In the genomic region with DNA sequence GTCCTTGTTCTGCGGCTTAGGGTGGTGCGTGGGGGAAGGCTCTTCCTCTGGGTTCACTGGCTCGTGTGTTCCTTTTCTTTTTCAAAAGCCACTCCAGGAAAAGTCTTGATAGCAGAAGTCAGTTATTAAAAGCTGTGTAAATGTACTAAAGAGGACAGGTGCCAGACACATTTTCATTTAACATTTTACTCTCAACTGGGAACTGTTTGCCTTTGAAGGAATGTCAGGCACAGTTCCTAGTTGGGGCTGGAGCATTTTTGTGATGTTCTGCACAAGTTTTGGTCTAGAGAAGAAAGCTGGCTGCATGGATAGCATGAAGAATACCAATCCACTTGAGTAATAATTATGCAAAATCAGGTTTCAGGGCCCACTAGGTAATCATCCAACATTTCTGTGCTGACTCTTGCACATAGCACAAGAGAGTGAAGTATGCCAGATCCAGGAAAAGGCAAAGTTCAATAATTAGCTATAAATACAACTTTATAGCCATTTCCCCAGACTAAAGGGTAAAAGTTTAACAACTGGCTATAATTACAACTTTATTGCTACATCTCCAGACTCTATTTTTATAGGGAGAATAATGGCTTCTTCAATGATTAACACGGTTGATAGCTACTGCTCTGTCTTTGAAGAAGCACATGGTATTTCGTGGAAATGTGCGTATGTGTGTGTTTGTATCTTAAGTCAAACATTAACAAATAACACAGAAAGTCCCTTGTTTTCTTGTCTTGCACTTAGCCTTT, we compare ENCODE assay signal across 22 cellular contexts. TPM values are rescaled to one million over a fixed set of nuclear protein-coding genes. Genes with fewer than 3 reads are reported as not detected.
DNase-seq lines count a peak whose midpoint lies in the region; ATAC-seq and TF ChIP-seq lines count a peak whose summit lies in the region.
"Had no signal": no experiment of that assay in that cellular context is flagged by ENCODE, and none has a peak within 500 bp of the region (broad histone marks: within the 10 kb centered on the region; RNA-seq: fewer than 3 reads in every experiment).

No MANE protein-coding gene starts in this region.

- H3K9me3 Mint-ChIP-seq in mesothelial cell of epicardium: peaks cover 3% of the 10 kb centered on the region
- H3K9me3 Mint-ChIP-seq in T-helper 2 cell treated with Interferon-gamma antibody and Interleukin-4, amounts not matched to agents 5 μg/mL and 100 μg/mL, for 36 hours: no peaks in the 10 kb centered on the region
- H3K9me3 Mint-ChIP-seq: activated CD4-positive, alpha-beta memory T cell treated with anti-CD3 and anti-CD28 coated beads, Interleukin-2, amount 10 ng/mL, durations not matched to agents 7 days and 5 days; activated naive CD4-positive, alpha-beta T cell treated with anti-CD3 and anti-CD28 coated beads, Interleukin-2, amount 50 U/mL, for 24 hours; activated T-cell treated with anti-CD3 and anti-CD28 coated beads, Interleukin-2, amount 50 U/mL, for 4 hours; naive B cell had no signal

- H3K4me3 ChIP-seq in fibroblast of the aortic adventitia (ENCODE audit: low read depth, low read length): no peak overlapping the region
- H3K4me3 ChIP-seq: HAP-1, skin epidermis, thyroid gland had no signal

- no peaks in the 10 kb centered on the region for H3K27me3 Mint-ChIP-seq in mesothelial cell of epicardium (ENCODE audit: low read depth)
- H3K27me3 Mint-ChIP-seq in T-helper 2 cell treated with Interferon-gamma antibody and Interleukin-4, amounts not matched to agents 5 μg/mL and 100 μg/mL, for 36 hours (ENCODE audit: low read depth): no peaks in the 10 kb centered on the region

- TF ChIP-seq CTCF in fibroblast of the aortic adventitia (IDR thresholded peaks at IDR 0.05; ENCODE audit: insufficient read depth, low read length) (no peak), mesothelial cell of epicardium (IDR thresholded peaks at IDR 0.05; ENCODE audit: unreplicated experiment) (no peak)

- DNase-seq in LoVo (ENCODE audit: low spot score) (peak; percentile 75), fibroblast of the aortic adventitia (ENCODE audit: low read depth) (peak; percentile 42), mesothelial cell of epicardium (ENCODE audit: low spot score in 2 of 2, unreplicated experiment in 2 of 2) (no peak), GM03348 (ENCODE audit: low spot score) (no peak)
- no peak for DNase-seq in activated CD4-positive, alpha-beta T cell treated with anti-CD3 and anti-CD28 coated beads for 4 hours
- no peak for DNase-seq in T-helper 2 cell treated with Interferon-gamma antibody and Interleukin-4, amounts not matched to agents 5 μg/mL and 100 μg/mL, for 36 hours (ENCODE audit: low spot score)
- DNase-seq: activated CD4-positive, alpha-beta memory T cell treated with anti-CD3 and anti-CD28 coated beads, Interleukin-2, amount 10 ng/mL, durations not matched to agents 7 days and 5 days; activated T-cell treated with anti-CD3 and anti-CD28 coated beads, Interleukin-2, amount 50 U/mL, for 4 hours; brain microvascular endothelial cell; DND-41; left cardiac atrium; naive B cell; NCI-H1436 treated with DMSO at 0.1 percent for 48 hours; NCI-H345; SW 1271; thyroid gland had no signal

- ATAC-seq in GM18498 (IDR thresholded peaks at IDR 0.05; ENCODE audit: unreplicated experiment): no peak
- ATAC-seq: activated T-cell treated with anti-CD3 and anti-CD28 coated beads, Interleukin-2, amount 50 U/mL, for 4 hours had no signal

- H3K36me3 Mint-ChIP-seq in mesothelial cell of epicardium: no peaks in the 10 kb centered on the region
- no peaks in the 10 kb centered on the region for H3K36me3 Mint-ChIP-seq in T-helper 2 cell treated with Interferon-gamma antibody and Interleukin-4, amounts not matched to agents 5 μg/mL and 100 μg/mL, for 36 hours (ENCODE audit: low read depth)
- H3K36me3 Mint-ChIP-seq: activated naive CD4-positive, alpha-beta T cell treated with anti-CD3 and anti-CD28 coated beads, Interleukin-2, amount 50 U/mL, for 24 hours; naive B cell had no signal

- H3K4me3 Mint-ChIP-seq in mesothelial cell of epicardium: no peak overlapping the region
- no peak overlapping the region for H3K4me3 Mint-ChIP-seq in T-helper 2 cell treated with Interferon-gamma antibody and Interleukin-4, amounts not matched to agents 5 μg/mL and 100 μg/mL, for 36 hours
- H3K4me3 Mint-ChIP-seq: activated CD4-positive, alpha-beta memory T cell treated with anti-CD3 and anti-CD28 coated beads, Interleukin-2, amount 10 ng/mL, durations not matched to agents 7 days and 5 days; activated naive CD4-positive, alpha-beta T cell treated with anti-CD3 and anti-CD28 coated beads, Interleukin-2, amount 50 U/mL, for 24 hours; activated T-cell treated with anti-CD3 and anti-CD28 coated beads, Interleukin-2, amount 50 U/mL, for 4 hours; naive B cell had no signal

- H3K27ac Mint-ChIP-seq in mesothelial cell of epicardium: peak overlapping the region; percentile 21
- H3K27ac Mint-ChIP-seq in T-helper 2 cell treated with Interferon-gamma antibody and Interleukin-4, amounts not matched to agents 5 μg/mL and 100 μg/mL, for 36 hours: no peak overlapping the region
- H3K27ac Mint-ChIP-seq: activated CD4-positive, alpha-beta memory T cell treated with anti-CD3 and anti-CD28 coated beads, Interleukin-2, amount 10 ng/mL, durations not matched to agents 7 days and 5 days; activated naive CD4-positive, alpha-beta T cell treated with anti-CD3 and anti-CD28 coated beads, Interleukin-2, amount 50 U/mL, for 24 hours had no signal

- peaks cover 20% of the 10 kb centered on the region for H3K4me1 Mint-ChIP-seq in mesothelial cell of epicardium
- H3K4me1 Mint-ChIP-seq in T-helper 2 cell treated with Interferon-gamma antibody and Interleukin-4, amounts not matched to agents 5 μg/mL and 100 μg/mL, for 36 hours (ENCODE audit: low read depth): no peaks in the 10 kb centered on the region
- H3K4me1 Mint-ChIP-seq: activated CD4-positive, alpha-beta memory T cell treated with anti-CD3 and anti-CD28 coated beads, Interleukin-2, amount 10 ng/mL, durations not matched to agents 7 days and 5 days had no signal

RNA-seq across cellular contexts. Expression of a gene that starts 16.2 kb away (rescaled TPM):
- not detected in 2 replicates for total RNA-seq in fibroblast of the aortic adventitia (ENCODE audit: low replicate concordance)
- not detected in 3 replicates for total RNA-seq in mesothelial cell of epicardium
- total RNA-seq: activated CD4-positive, alpha-beta memory T cell treated with anti-CD3 and anti-CD28 coated beads, Interleukin-2, amount 10 ng/mL, durations not matched to agents 7 days and 5 days; activated T-cell treated with anti-CD3 and anti-CD28 coated beads, Interleukin-2, amount 50 U/mL, for 4 hours; dermis microvascular lymphatic vessel endothelial cell; HT1080; left cardiac atrium; thyroid gland had no signal

RNA-seq across cellular contexts. Expression of a gene that starts 33.8 kb away (rescaled TPM):
- total RNA-seq in fibroblast of the aortic adventitia (ENCODE audit: low replicate concordance) (not detected in 2 replicates), mesothelial cell of epicardium (not detected in 3 replicates)
- total RNA-seq: activated CD4-positive, alpha-beta memory T cell treated with anti-CD3 and anti-CD28 coated beads, Interleukin-2, amount 10 ng/mL, durations not matched to agents 7 days and 5 days; activated T-cell treated with anti-CD3 and anti-CD28 coated beads, Interleukin-2, amount 50 U/mL, for 4 hours; dermis microvascular lymphatic vessel endothelial cell; HT1080; left cardiac atrium; thyroid gland had no signal

RNA-seq across cellular contexts. Expression of a gene that starts 37.3 kb away (rescaled TPM):
- total RNA-seq in fibroblast of the aortic adventitia (ENCODE audit: low replicate concordance) (not detected in 2 replicates), mesothelial cell of epicardium (not detected in 3 replicates)
- total RNA-seq: activated CD4-positive, alpha-beta memory T cell treated with anti-CD3 and anti-CD28 coated beads, Interleukin-2, amount 10 ng/mL, durations not matched to agents 7 days and 5 days; activated T-cell treated with anti-CD3 and anti-CD28 coated beads, Interleukin-2, amount 50 U/mL, for 4 hours; dermis microvascular lymphatic vessel endothelial cell; HT1080; left cardiac atrium; thyroid gland had no signal

RNA-seq across cellular contexts. Expression of a gene that starts 44.1 kb away (rescaled TPM):
- total RNA-seq in fibroblast of the aortic adventitia (ENCODE audit: low replicate concordance): 0.18 and 1.6 TPM in 2 replicates
- total RNA-seq in mesothelial cell of epicardium: 11.3 to 11.9 TPM (median 11.4 TPM) in 3 replicates
- total RNA-seq: activated CD4-positive, alpha-beta memory T cell treated with anti-CD3 and anti-CD28 coated beads, Interleukin-2, amount 10 ng/mL, durations not matched to agents 7 days and 5 days; activated T-cell treated with anti-CD3 and anti-CD28 coated beads, Interleukin-2, amount 50 U/mL, for 4 hours; HT1080 had no signal

RNA-seq across cellular contexts. Expression of a gene that starts 51.7 kb away (rescaled TPM):
- total RNA-seq in fibroblast of the aortic adventitia (ENCODE audit: low replicate concordance): not detected in 2 replicates
- 0.36 TPM in 1 of 3 replicates, not detected in the others for total RNA-seq in mesothelial cell of epicardium
- total RNA-seq: left cardiac atrium, thyroid gland had no signal

Comparison
In these comparisons a context has a peak if more than half of its experiments do, and no peak if none do; other contexts are left out.
1. DNase-seq: peak in LoVo (single experiment) and fibroblast of the aortic adventitia (single experiment); none in mesothelial cell of epicardium (0 of 2), GM03348 (single experiment), activated CD4-positive, alpha-beta T cell treated with anti-CD3 and anti-CD28 coated beads for 4 hours (0 of 2) and T-helper 2 cell treated with Interferon-gamma antibody and Interleukin-4, amounts not matched to agents 5 μg/mL and 100 μg/mL, for 36 hours (single experiment).